1 cellular context compared by ENCODE assay signal in genomic region chr6:13273202-13273930, GRCh38.
TF ChIP-seq lines count a peak whose summit lies in the region.

No MANE protein-coding gene starts in this region.

TF ChIP-seq in K562, 482 proteins besides CTCF, POLR2A, EP300 and RAD21 (continued from another document and continues in another):
- TF ChIP-seq CHD7 (IDR thresholded peaks at IDR 0.05; ENCODE audit: low read depth, low read length), result no peak
- TF ChIP-seq IRF1 (CRISPR knock-in tag; IDR thresholded peaks at IDR 0.05; ENCODE audit: borderline replicate concordance), result no peak
- TF ChIP-seq TRIM24 (IDR thresholded peaks at IDR 0.05), result no peak
- no peak for TF ChIP-seq ATF7 (IDR thresholded peaks at IDR 0.05)
- peak in 1 of 2 experiments; percentile 44 for TF ChIP-seq E2F6 (IDR thresholded peaks at IDR 0.05; ENCODE audit: borderline replicate concordance in 1 of 2, extremely low read depth in 1 of 2, insufficient read depth in 1 of 2, insufficient read length in 1 of 2, low read depth in 1 of 2, low read length in 1 of 2, poor library complexity in 1 of 2, severe bottlenecking in 1 of 2)
- peak; percentile 69 for TF ChIP-seq MAFK (IDR thresholded peaks at IDR 0.05; ENCODE audit: low read length)
- no peak for TF ChIP-seq ZNF445 (CRISPR knock-in tag; IDR thresholded peaks at IDR 0.05; ENCODE audit: low read depth)
- TF ChIP-seq ETS1 (conservative IDR thresholded peaks at IDR 0.05; ENCODE audit: control insufficient read depth, low read depth, low read length), result no peak
- 0 out of 2 replicates have a peak, but pooled peaks have one; percentile 5 for TF ChIP-seq CREM (IDR thresholded peaks at IDR 0.05; ENCODE audit: low read depth)
- no peak for TF ChIP-seq ZNF77 (CRISPR knock-in tag; IDR thresholded peaks at IDR 0.05)
- no peak for TF ChIP-seq COPS2 (conservative IDR thresholded peaks at IDR 0.05)
- TF ChIP-seq SREBF1 (IDR thresholded peaks at IDR 0.05; ENCODE audit: borderline replicate concordance, low read depth, low read length), result no peak
- TF ChIP-seq ZNF695 (CRISPR knock-in tag; IDR thresholded peaks at IDR 0.05), result no peak
- TF ChIP-seq CREB5 (CRISPR knock-in tag; IDR thresholded peaks at IDR 0.05), result no peak
- no peak; the same call in 1 of the 2 replicates for TF ChIP-seq ZNF592 (IDR thresholded peaks at IDR 0.05)
- no peak for TF ChIP-seq BDP1 (IDR thresholded peaks at IDR 0.05; ENCODE audit: insufficient read depth, insufficient read length)
- 0 out of 2 replicates have a peak, but pooled peaks have one; percentile 3 for TF ChIP-seq RB1 (IDR thresholded peaks at IDR 0.05; ENCODE audit: low read depth)
- peak; percentile 73 for TF ChIP-seq TEAD4 (IDR thresholded peaks at IDR 0.05; ENCODE audit: low read length)
- no peak for TF ChIP-seq TEAD4 (CRISPR knock-in tag; IDR thresholded peaks at IDR 0.05; ENCODE audit: borderline replicate concordance)
- TF ChIP-seq GABPA (tag; conservative IDR thresholded peaks at IDR 0.05; ENCODE audit: low read depth), result peak; percentile 13; the same call in 1 of the 2 replicates
- no peak for TF ChIP-seq ZNF140 (CRISPR knock-in tag; IDR thresholded peaks at IDR 0.05)
- TF ChIP-seq KDM1A (IDR thresholded peaks at IDR 0.05), result no peak; a peak in 1 of 4 replicates
- peak in 1 of 2 experiments; percentile 54; a peak in 1 of 4 replicates for TF ChIP-seq MLLT1 (IDR thresholded peaks at IDR 0.05)
- TF ChIP-seq LEF1 (IDR thresholded peaks at IDR 0.05), result peak; percentile 70
- no peak for TF ChIP-seq ZNF76 (CRISPR knock-in tag; IDR thresholded peaks at IDR 0.05; ENCODE audit: borderline replicate concordance)
- no peak for TF ChIP-seq TAF15 (IDR thresholded peaks at IDR 0.05; ENCODE audit: low read depth, low read length)
- TF ChIP-seq ZNF316 (IDR thresholded peaks at IDR 0.05), result peak; percentile 84
- no peak for TF ChIP-seq ZNF134 (CRISPR knock-in tag; conservative IDR thresholded peaks at IDR 0.05)
- TF ChIP-seq HNRNPK (IDR thresholded peaks at IDR 0.05; ENCODE audit: low read depth, low read length, poor library complexity, severe bottlenecking), result no peak
- no peak for TF ChIP-seq PATZ1 (CRISPR knock-in tag; IDR thresholded peaks at IDR 0.05; ENCODE audit: borderline replicate concordance)
- no peak for TF ChIP-seq NFE2L1 (tag; IDR thresholded peaks at IDR 0.05; ENCODE audit: borderline replicate concordance, low read depth)
- TF ChIP-seq TCF3 (CRISPR knock-in tag; IDR thresholded peaks at IDR 0.05), result peak; percentile 85
